Comparison of ENCODE assay signal across 2 cellular contexts in genomic region chr1:114776726-114777125, GRCh38. TPM values are rescaled to one million over a fixed set of nuclear protein-coding genes. Genes with fewer than 3 reads are reported as not detected.
DNase-seq lines count a peak whose midpoint lies in the region; ATAC-seq, FAIRE-seq and TF ChIP-seq lines count a peak whose summit lies in the region.
"Not testable (repeated sequence)": the region's sequence is repeated elsewhere in the genome, so short reads cannot be mapped to it uniquely, and the experiment has no call there.

No MANE protein-coding gene starts in this region.

- ATAC-seq in K562 = not testable (repeated sequence)

- H3K4me3 ChIP-seq in HEK293 (ENCODE audit: low read depth, low read length); K562: not testable (repeated sequence)

- CTCF ChIA-PET in HEK293 (lab: Yijun Ruan, JAX); K562 (lab: Yijun Ruan, JAX; ENCODE audit: low intra/inter-chr PET ratio): not testable (repeated sequence)

- H3K9me3 ChIP-seq in HEK293 (ENCODE audit: control insufficient read depth, insufficient read depth, low read depth, low read length); K562 (replicated peaks; ENCODE audit: control insufficient read depth, insufficient read depth, low read depth, low read length): not testable (repeated sequence)

- TF ChIP-seq POLR2A in K562 (conservative IDR thresholded peaks at IDR 0.05) = not testable (repeated sequence)

- POLR2A ChIA-PET in HEK293 (lab: Yijun Ruan, JAX); K562 (lab: Yijun Ruan, JAX): not testable (repeated sequence)

- H3K36me3 ChIP-seq in HEK293 (ENCODE audit: control insufficient read depth in 2 of 2, insufficient read depth in 1 of 2, low read length in 2 of 2) (peaks cover 21 to 70% of the 10 kb centered on the region in 2 experiments), K562 (ENCODE audit: control insufficient read depth, insufficient read depth, low read length) (peaks cover 63% of the 10 kb centered on the region)

- not testable (repeated sequence) for TF ChIP-seq RAD21 in K562 (CRISPR knock-in tag; conservative IDR thresholded peaks at IDR 0.05 in 1 of 2, IDR thresholded peaks at IDR 0.05 in 1 of 2)

- H2AFZ ChIP-seq in K562 (ENCODE audit: low read depth, low read length) = not testable (repeated sequence)

- H3K4me1 ChIP-seq in HEK293 (ENCODE audit: control insufficient read depth, insufficient read depth, low read length); K562 (replicated peaks in 1 of 2; ENCODE audit: control insufficient read depth in 2 of 2, insufficient read depth in 2 of 2, low read length in 2 of 2): not testable (repeated sequence)

- FAIRE-seq in K562 (lab: Jason Lieb, UNC) = not testable (repeated sequence)

- 100% methylated on average over 2 of the region's 4 CpGs for WGBS in K562 (ENCODE audit: insufficient coverage, low coverage, missing lambda C conversion rate)

- BruUV-seq in K562 (replicated peaks; lab: Mats Ljungman, UMichigan) = not testable (repeated sequence)

- TF ChIP-seq CTCF in HEK293 (tag by site-specific recombination; IDR thresholded peaks at IDR 0.05); K562 (IDR thresholded peaks at IDR 0.05 in 2 of 3, conservative IDR thresholded peaks at IDR 0.05 in 1 of 3; ENCODE audit: insufficient read depth in 2 of 3, low read depth in 1 of 3, low read length in 3 of 3): not testable (repeated sequence)

- not testable (repeated sequence) for DNase-seq in K562 (ENCODE audit: extremely low read depth in 1 of 4, low spot score in 3 of 4)

- H4K20me1 ChIP-seq in K562 (replicated peaks; ENCODE audit: control insufficient read depth, insufficient read depth, low read length) = not testable (repeated sequence)

- intact Hi-C loops in K562 (cut with micrococcal nuclease) = not testable (repeated sequence)

- not testable (repeated sequence) for H3K9ac ChIP-seq in K562 (ENCODE audit: insufficient read depth in 1 of 2, low read depth in 2 of 2, low read length in 2 of 2)

- not testable (repeated sequence) for H3K4me2 ChIP-seq in K562 (ENCODE audit: insufficient read depth, low read length)

- H3K27ac ChIP-seq in HEK293 (ENCODE audit: extremely low read depth, low read depth, low read length); K562 (ENCODE audit: extremely low read depth, low read depth, low read length): not testable (repeated sequence)

- not testable (repeated sequence) for H3K9me1 ChIP-seq in K562 (ENCODE audit: control insufficient read depth, insufficient read depth, low read length)

- TF ChIP-seq EP300 in K562 (IDR thresholded peaks at IDR 0.05; ENCODE audit: low read length) = not testable (repeated sequence)

- in situ Hi-C loops in K562 (cut with MboI) = not testable (repeated sequence)

- H3K27me3 ChIP-seq in K562 (ENCODE audit: control insufficient read depth in 2 of 2, insufficient read depth in 2 of 2, low read length in 2 of 2) = not testable (repeated sequence)

- peaks cover 27% of the 10 kb centered on the region for H3K79me2 ChIP-seq in K562 (ENCODE audit: control insufficient read depth, insufficient read depth, low read length)

TF ChIP-seq in HEK293, 187 proteins besides CTCF, POLR2A, EP300 and RAD21:
- TF ChIP-seq ZNF580 (tag by site-specific recombination; IDR thresholded peaks at IDR 0.05) = peak; percentile 75; the same call in 1 of the 2 replicates
- TF ChIP-seq ZNF146 (tag by site-specific recombination; IDR thresholded peaks at IDR 0.05) = peak; percentile 97
TF ChIP-seq in HEK293: peak in this region for 2; not testable (repeated sequence) for 185.

TF ChIP-seq in K562, 482 proteins besides CTCF, POLR2A, EP300 and RAD21:
- TF ChIP-seq BCOR (IDR thresholded peaks at IDR 0.05) = peak; percentile 57; the same call in 1 of the 2 replicates
- TF ChIP-seq SMARCA5 (IDR thresholded peaks at IDR 0.05) = 0 out of 2 replicates have a peak, but pooled peaks have one; percentile 33

RNA-seq across cellular contexts. Expression of gene SIKE1, which starts 3.8 kb away (rescaled TPM):
- total RNA-seq in K562 (2011; cell fraction: chromatin; rRNA removed; ENCODE audit: low replicate concordance) = 33.9 and 50.7 TPM in 2 replicates
- 36.4 and 47.5 TPM in 2 replicates for total RNA-seq in K562 (2011; cell fraction: nucleolus; rRNA removed)
- total RNA-seq in K562 (2011; cell fraction: nucleoplasm; rRNA removed) = 41.2 and 48.9 TPM in 2 replicates
- total RNA-seq in K562 (2014; rRNA removed) (144 and 145 TPM in 2 replicates), K562 (2014; rRNA removed; fragmentation: Illumina TruSeq; extraction: Trizol) (80.2 and 84.5 TPM in 2 replicates), K562 (2015; rRNA removed; fragmentation: Illumina TruSeq; extraction: Trizol) (63.6 and 67.4 TPM in 2 replicates), K562 (2021) (76.3 and 80.8 TPM in 2 replicates)
- polyA plus RNA-seq in K562 (2011; rRNA removed) (91.1 and 98.0 TPM in 2 replicates), K562 (2014; fragmentation: Illumina TruSeq; extraction: Trizol) (45.9 and 56.3 TPM in 2 replicates), K562 (2014; fragmentation: Nextera tagmentation; extraction: Ambion mirVana) (10 to 100 TPM; 21.8 to 31.4 TPM), K562 (2014; rRNA removed) (103 TPM in 2 replicates)
- 44.0 and 50.8 TPM in 2 replicates for polyA plus RNA-seq in K562 (2011; cell fraction: cytosol; rRNA removed)
- 47.8 and 51.2 TPM in 2 replicates for polyA plus RNA-seq in K562 (2011; cell fraction: nucleus; rRNA removed)
- 34.4 and 70.7 TPM in 2 replicates for polyA plus RNA-seq in K562 (2012)
- 112 and 117 TPM in 2 replicates for polyA minus RNA-seq in K562 (2011; rRNA and poly(A)+ RNA removed)
- polyA minus RNA-seq in K562 (2011; cell fraction: cytosol; rRNA and poly(A)+ RNA removed) = 33.7 and 49.5 TPM in 2 replicates
- polyA minus RNA-seq in K562 (2011; cell fraction: nucleus; rRNA and poly(A)+ RNA removed) = 52.5 and 60.4 TPM in 2 replicates

RNA-seq across cellular contexts. Expression of gene CSDE1, which starts 18.9 kb away (rescaled TPM):
- total RNA-seq in K562 (2011; cell fraction: chromatin; rRNA removed; ENCODE audit: low replicate concordance) = 115 and 267 TPM in 2 replicates
- total RNA-seq in K562 (2011; cell fraction: nucleolus; rRNA removed) = 68.3 and 72.0 TPM in 2 replicates
- total RNA-seq in K562 (2011; cell fraction: nucleoplasm; rRNA removed) = 119 and 159 TPM in 2 replicates
- total RNA-seq in K562 (2014; rRNA removed) (403 and 417 TPM in 2 replicates), K562 (2014; rRNA removed; fragmentation: Illumina TruSeq; extraction: Trizol) (491 and 540 TPM in 2 replicates), K562 (2015; rRNA removed; fragmentation: Illumina TruSeq; extraction: Trizol) (489 and 519 TPM in 2 replicates), K562 (2021) (490 and 538 TPM in 2 replicates)
- polyA plus RNA-seq in K562 (2011; rRNA removed) (293 and 344 TPM in 2 replicates), K562 (2014; fragmentation: Illumina TruSeq; extraction: Trizol) (404 and 453 TPM in 2 replicates), K562 (2014; fragmentation: Nextera tagmentation; extraction: Ambion mirVana) (100 to 1,000 TPM; 174 to 365 TPM), K562 (2014; rRNA removed) (250 and 262 TPM in 2 replicates)
- polyA plus RNA-seq in K562 (2011; cell fraction: cytosol; rRNA removed) = 77.3 and 177 TPM in 2 replicates
- polyA plus RNA-seq in K562 (2011; cell fraction: nucleus; rRNA removed) = 163 and 234 TPM in 2 replicates
- 294 and 854 TPM in 2 replicates for polyA plus RNA-seq in K562 (2012)
- polyA minus RNA-seq in K562 (2011; rRNA and poly(A)+ RNA removed) = 1,116 and 1,163 TPM in 2 replicates
- polyA minus RNA-seq in K562 (2011; cell fraction: cytosol; rRNA and poly(A)+ RNA removed) = 213 and 256 TPM in 2 replicates
- polyA minus RNA-seq in K562 (2011; cell fraction: nucleus; rRNA and poly(A)+ RNA removed) = 82.3 and 182 TPM in 2 replicates
